8 cellular contexts compared by ENCODE assay signal in the genomic region with DNA sequence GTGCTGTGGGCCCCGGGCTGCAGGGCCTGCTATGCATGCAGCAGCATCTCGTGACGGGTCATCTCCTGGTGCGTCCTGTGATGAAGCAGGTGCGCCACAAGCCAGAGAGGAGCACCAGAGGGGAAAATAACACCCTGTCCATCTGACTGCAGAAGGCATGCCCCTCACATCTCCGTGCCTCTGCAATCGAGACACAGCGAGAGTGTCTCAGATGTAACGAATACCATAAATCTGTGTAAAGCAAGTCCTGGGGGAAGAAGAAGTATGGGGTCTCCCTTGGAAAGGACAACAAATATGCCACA.
DNase-seq lines count a peak whose midpoint lies in the region; ATAC-seq and TF ChIP-seq lines count a peak whose summit lies in the region.

No MANE protein-coding gene starts in this region.

- H3K4me3 ChIP-seq in left lung (peak overlapping the region in 1 of 2 donors; percentile 21), thyroid gland (replicated peaks in 1 of 3) (no peak overlapping the region)

- POLR2A ChIA-PET in activated CD4-positive, alpha-beta memory T cell treated with anti-CD3 and anti-CD28 coated beads for 36 hours (lab: Charles Lee): interaction anchor here (1.2 kb wide), 1 partner anchor 138 kb away, joined by 3 read pairs; a partner anchor contains a TSS
- POLR2A ChIA-PET in GM10248 (lab: Yijun Ruan, JAX): no interaction called here

- H3K27ac ChIP-seq in left lung: peak overlapping the region; percentile 37 to 90
- peak overlapping the region; percentile 87 to 98 (median 96) for H3K27ac ChIP-seq in thyroid gland

- intact Hi-C loops in activated CD4-positive, alpha-beta memory T cell treated with anti-CD3 and anti-CD28 coated beads for 36 hours (cut with micrococcal nuclease): loop anchor here (1.0 to 5.0 kb wide), 8 partner anchors 41 to 1305 kb away; a partner anchor contains a TSS
- intact Hi-C loops in left lung (cut with DNase I) (no loop called here), thyroid gland (cut with DNase I) (loop anchor here (10.0 kb wide), 1 partner anchor 133 kb away; a partner anchor contains a TSS)

- peak overlapping the region; percentile 70 for H3K4me3 Mint-ChIP-seq in activated naive CD4-positive, alpha-beta T cell treated with anti-CD3 and anti-CD28 coated beads, Interleukin-2, amount 10 ng/mL, durations not matched to agents 7 days and 5 days
- H3K4me3 Mint-ChIP-seq in activated CD4-positive, alpha-beta memory T cell treated with anti-CD3 and anti-CD28 coated beads for 36 hours: peak overlapping the region; percentile 65

- H3K4me1 Mint-ChIP-seq in activated naive CD4-positive, alpha-beta T cell treated with anti-CD3 and anti-CD28 coated beads, Interleukin-2, amount 10 ng/mL, durations not matched to agents 7 days and 5 days: peaks cover 32% of the 10 kb centered on the region
- H3K4me1 Mint-ChIP-seq in activated CD4-positive, alpha-beta memory T cell treated with anti-CD3 and anti-CD28 coated beads for 36 hours (ENCODE audit: low read depth): peaks cover 40% of the 10 kb centered on the region

- no peak for DNase-seq in activated naive CD4-positive, alpha-beta T cell treated with anti-CD3 and anti-CD28 coated beads, Interleukin-2, amount 10 ng/mL, durations not matched to agents 7 days and 5 days
- no peak for DNase-seq in activated naive CD4-positive, alpha-beta T cell treated with anti-CD3 and anti-CD28 coated beads, Interleukin-2, amount 50 U/mL, for 16 hours
- DNase-seq in activated CD4-positive, alpha-beta memory T cell treated with anti-CD3 and anti-CD28 coated beads for 36 hours: no peak
- DNase-seq in left lung (peak in 1 of 2 donors; percentile 85), thyroid gland (no peak), GM10248 (ENCODE audit: extremely low spot score) (no peak)

- H3K4me1 ChIP-seq in left lung (peaks cover 0 to 25% of the 10 kb centered on the region in 2 donors), thyroid gland (peaks cover 18 to 33% of the 10 kb centered on the region in 2 donors)

- CTCF ChIA-PET in activated naive CD4-positive, alpha-beta T cell treated with anti-CD3 and anti-CD28 coated beads, Interleukin-2, amount 10 ng/mL, durations not matched to agents 7 days and 5 days (lab: Charles Lee): interaction anchor here (1.0 kb wide), 1 partner anchor 139 kb away, joined by 3 read pairs; a partner anchor contains a TSS
- CTCF ChIA-PET in activated CD4-positive, alpha-beta memory T cell treated with anti-CD3 and anti-CD28 coated beads for 36 hours (lab: Charles Lee): no interaction called here
- CTCF ChIA-PET in GM10248 (lab: Yijun Ruan, JAX): interaction anchor here (1.6 kb wide), 1 partner anchor 47 kb away, joined by 3 read pairs; no protein-coding TSS in a partner anchor

- H3K36me3 ChIP-seq in left lung: no peaks in the 10 kb centered on the region
- H3K36me3 ChIP-seq in thyroid gland: no peaks in the 10 kb centered on the region

- H3K9me3 Mint-ChIP-seq in activated naive CD4-positive, alpha-beta T cell treated with anti-CD3 and anti-CD28 coated beads, Interleukin-2, amount 10 ng/mL, durations not matched to agents 7 days and 5 days: peaks cover 25% of the 10 kb centered on the region
- H3K9me3 Mint-ChIP-seq in activated CD4-positive, alpha-beta memory T cell treated with anti-CD3 and anti-CD28 coated beads for 36 hours: peaks cover 16% of the 10 kb centered on the region

- H3K27me3 Mint-ChIP-seq in activated naive CD4-positive, alpha-beta T cell treated with anti-CD3 and anti-CD28 coated beads, Interleukin-2, amount 10 ng/mL, durations not matched to agents 7 days and 5 days: no peaks in the 10 kb centered on the region
- H3K27me3 Mint-ChIP-seq in activated CD4-positive, alpha-beta memory T cell treated with anti-CD3 and anti-CD28 coated beads for 36 hours: no peaks in the 10 kb centered on the region

- TF ChIP-seq CTCF in left lung (IDR thresholded peaks at IDR 0.05) (no peak), thyroid gland (IDR thresholded peaks at IDR 0.05) (no peak), GM10248 (IDR thresholded peaks at IDR 0.05; ENCODE audit: control extremely low read depth, extremely low read depth, low read depth, missing control alignments) (no peak)

- peaks cover 22% of the 10 kb centered on the region for H3K36me3 Mint-ChIP-seq in activated naive CD4-positive, alpha-beta T cell treated with anti-CD3 and anti-CD28 coated beads, Interleukin-2, amount 10 ng/mL, durations not matched to agents 7 days and 5 days
- peaks cover 12% of the 10 kb centered on the region for H3K36me3 Mint-ChIP-seq in activated CD4-positive, alpha-beta memory T cell treated with anti-CD3 and anti-CD28 coated beads for 36 hours

- no peaks in the 10 kb centered on the region for H3K27me3 ChIP-seq in left lung
- H3K27me3 ChIP-seq in thyroid gland: no peaks in the 10 kb centered on the region

- WGBS in thyroid gland, 2 donors: 85 to 88% methylated on average over 9 of the region's 9 CpGs

- peak overlapping the region; percentile 99 for H3K27ac Mint-ChIP-seq in activated naive CD4-positive, alpha-beta T cell treated with anti-CD3 and anti-CD28 coated beads, Interleukin-2, amount 10 ng/mL, durations not matched to agents 7 days and 5 days
- H3K27ac Mint-ChIP-seq in activated CD4-positive, alpha-beta memory T cell treated with anti-CD3 and anti-CD28 coated beads for 36 hours: peak overlapping the region; percentile 93

- H3K9me3 ChIP-seq in left lung: no peaks in the 10 kb centered on the region
- no peaks in the 10 kb centered on the region for H3K9me3 ChIP-seq in thyroid gland

- ATAC-seq in left lung (no peak), GM21390 (IDR thresholded peaks at IDR 0.05; ENCODE audit: unreplicated experiment) (no peak), GM21528 (IDR thresholded peaks at IDR 0.05; ENCODE audit: low FRiP score, unreplicated experiment) (no peak)

- TF ChIP-seq POLR2A in thyroid gland (IDR thresholded peaks at IDR 0.05): no peak

Comparison
In these comparisons a context has a peak if more than half of its experiments do, and no peak if none do; other contexts are left out.
1. intact Hi-C loops: an anchor here in activated CD4-positive, alpha-beta memory T cell treated with anti-CD3 and anti-CD28 coated beads for 36 hours (1.0 to 5.0 kb wide) and thyroid gland (10.0 kb wide); none called in left lung.